9 cellular contexts compared by ENCODE assay signal in genomic region chr1:40067023-40067422, GRCh38. TPM values are rescaled to one million over a fixed set of nuclear protein-coding genes. Genes with fewer than 3 reads are reported as not detected.
DNase-seq lines count a peak whose midpoint lies in the region; ATAC-seq and TF ChIP-seq lines count a peak whose summit lies in the region.
"Had no signal": no experiment of that assay in that cellular context is flagged by ENCODE, and none has a peak within 500 bp of the region (broad histone marks: within the 10 kb centered on the region; RNA-seq: fewer than 3 reads in every experiment).

No MANE protein-coding gene starts in this region.

- no peaks in the 10 kb centered on the region for H3K9me3 ChIP-seq in neuronal stem cell (replicated peaks in 1 of 2; ENCODE audit: control insufficient read depth in 2 of 2, insufficient read depth in 1 of 2, low read depth in 1 of 2, low read length in 2 of 2)
- H3K9me3 ChIP-seq: esophagus squamous epithelium had no signal

- H2AK5ac ChIP-seq in neuronal stem cell (ENCODE audit: low read depth, low read length): no peak overlapping the region

- H2AFZ ChIP-seq in neuronal stem cell (ENCODE audit: low read length): no peak overlapping the region

- no peak overlapping the region for H3K14ac ChIP-seq in neuronal stem cell (ENCODE audit: low read length)

- TF ChIP-seq CTCF in AG10803 (conservative IDR thresholded peaks at IDR 0.05; ENCODE audit: low read length): no peak

- no peak overlapping the region for H2BK5ac ChIP-seq in neuronal stem cell (ENCODE audit: low read length)

- H3K4me2 ChIP-seq in neuronal stem cell (ENCODE audit: insufficient read depth, low read length, poor library complexity, severe bottlenecking): no peak overlapping the region

- no peaks in the 10 kb centered on the region for H3K27me3 Mint-ChIP-seq in activated T-helper 1 cell treated with anti-CD3 and anti-CD28 coated beads, Interleukin-12 subunit alpha, Interleukin-12 subunit beta, Interleukin-2, Interleukin-4 antibody, amounts not matched to agents 30 ng/mL and 10 ng/mL and 1 ng/mL, durations not matched to agents 14 hours and 24 hours and 36 hours (ENCODE audit: insufficient read depth)

- no peaks in the 10 kb centered on the region for H3K4me1 ChIP-seq in neuronal stem cell (ENCODE audit: control insufficient read depth in 2 of 2, insufficient read depth in 1 of 2, low read depth in 1 of 2, low read length in 2 of 2)

- DNase-seq in AG10803 (ENCODE audit: low read depth) (peak; percentile 20), ELR (ENCODE audit: low read depth) (peak; percentile 54), iris pigment epithelial cell (ENCODE audit: low read depth) (peak; percentile 44), neuronal stem cell (ENCODE audit: low spot score) (no peak)
- DNase-seq in activated T-helper 1 cell treated with anti-CD3 and anti-CD28 coated beads, Interleukin-12 subunit alpha, Interleukin-12 subunit beta, Interleukin-2, Interleukin-4 antibody, amounts not matched to agents 30 ng/mL and 10 ng/mL and 1 ng/mL, durations not matched to agents 14 hours and 24 hours and 36 hours (ENCODE audit: low spot score): no peak
- DNase-seq: esophagus squamous epithelium had no signal

- H3K9me3 Mint-ChIP-seq in activated T-helper 1 cell treated with anti-CD3 and anti-CD28 coated beads, Interleukin-12 subunit alpha, Interleukin-12 subunit beta, Interleukin-2, Interleukin-4 antibody, amounts not matched to agents 30 ng/mL and 10 ng/mL and 1 ng/mL, durations not matched to agents 14 hours and 24 hours and 36 hours: no peaks in the 10 kb centered on the region

- H3K9ac ChIP-seq in neuronal stem cell (ENCODE audit: low read depth, low read length, poor library complexity): no peak overlapping the region

- no peaks in the 10 kb centered on the region for H3K79me1 ChIP-seq in neuronal stem cell (ENCODE audit: low read depth, low read length)

- H3K27ac ChIP-seq in neuronal stem cell (replicated peaks; ENCODE audit: low read length): no peak overlapping the region
- H3K27ac ChIP-seq: esophagus squamous epithelium had no signal

- no peaks in the 10 kb centered on the region for H3K27me3 ChIP-seq in neuronal stem cell (ENCODE audit: control insufficient read depth in 3 of 3, insufficient read depth in 3 of 3, low read depth in 1 of 3, low read length in 3 of 3)
- H3K27me3 ChIP-seq: esophagus squamous epithelium had no signal

- WGBS in neuronal stem cell (ENCODE audit: extremely low coverage in 2 of 2, insufficient read length in 2 of 2, insufficient replicate concordance in 1 of 2), 2 donors: no CpG with 5 or more reads among the region's 2 CpGs

- peaks cover 35 to 97% of the 10 kb centered on the region in 2 donors for H3K36me3 ChIP-seq in neuronal stem cell (replicated peaks in 1 of 2; ENCODE audit: control insufficient read depth in 2 of 2, insufficient read depth in 2 of 2, low read length in 2 of 2)

- peak overlapping the region; percentile 79 for H3K27ac Mint-ChIP-seq in activated T-helper 1 cell treated with anti-CD3 and anti-CD28 coated beads, Interleukin-12 subunit alpha, Interleukin-12 subunit beta, Interleukin-2, Interleukin-4 antibody, amounts not matched to agents 30 ng/mL and 10 ng/mL and 1 ng/mL, durations not matched to agents 14 hours and 24 hours and 36 hours

- no peak overlapping the region for H2BK12ac ChIP-seq in neuronal stem cell (ENCODE audit: low read length)

- no peak overlapping the region for H4K91ac ChIP-seq in neuronal stem cell (ENCODE audit: low read depth, low read length, poor library complexity)

- H4K8ac ChIP-seq in neuronal stem cell (ENCODE audit: low read depth, low read length): no peak overlapping the region

- intact Hi-C loops in activated T-helper 1 cell treated with anti-CD3 and anti-CD28 coated beads, Interleukin-12 subunit alpha, Interleukin-12 subunit beta, Interleukin-2, Interleukin-4 antibody, amounts not matched to agents 30 ng/mL and 10 ng/mL and 1 ng/mL, durations not matched to agents 14 hours and 24 hours and 36 hours (cut with micrococcal nuclease): no loop called here

- ATAC-seq in HG03460 (IDR thresholded peaks at IDR 0.05; ENCODE audit: unreplicated experiment) (no peak), HG03045 (IDR thresholded peaks at IDR 0.05; ENCODE audit: unreplicated experiment) (no peak), GM18517 (IDR thresholded peaks at IDR 0.05; ENCODE audit: unreplicated experiment) (no peak)

- H3K4me3 ChIP-seq in AG10803 (ENCODE audit: low read length): no peak overlapping the region
- H3K4me3 ChIP-seq in neuronal stem cell (ENCODE audit: low read length in 2 of 2): no peak overlapping the region
- H3K4me3 ChIP-seq: esophagus squamous epithelium had no signal

- H3K4me1 Mint-ChIP-seq in activated T-helper 1 cell treated with anti-CD3 and anti-CD28 coated beads, Interleukin-12 subunit alpha, Interleukin-12 subunit beta, Interleukin-2, Interleukin-4 antibody, amounts not matched to agents 30 ng/mL and 10 ng/mL and 1 ng/mL, durations not matched to agents 14 hours and 24 hours and 36 hours (ENCODE audit: low read depth): peaks cover 43% of the 10 kb centered on the region

- no peak overlapping the region for H3K4me3 Mint-ChIP-seq in activated T-helper 1 cell treated with anti-CD3 and anti-CD28 coated beads, Interleukin-12 subunit alpha, Interleukin-12 subunit beta, Interleukin-2, Interleukin-4 antibody, amounts not matched to agents 30 ng/mL and 10 ng/mL and 1 ng/mL, durations not matched to agents 14 hours and 24 hours and 36 hours

- H3K4ac ChIP-seq in neuronal stem cell (ENCODE audit: low read length): no peak overlapping the region

- no peak overlapping the region for H2BK15ac ChIP-seq in neuronal stem cell (ENCODE audit: low read length)

- H3K18ac ChIP-seq in neuronal stem cell (ENCODE audit: low read length): no peak overlapping the region

- H3K23ac ChIP-seq in neuronal stem cell (ENCODE audit: low read depth, low read length, poor library complexity): no peak overlapping the region

- H3K36me3 Mint-ChIP-seq in activated T-helper 1 cell treated with anti-CD3 and anti-CD28 coated beads, Interleukin-12 subunit alpha, Interleukin-12 subunit beta, Interleukin-2, Interleukin-4 antibody, amounts not matched to agents 30 ng/mL and 10 ng/mL and 1 ng/mL, durations not matched to agents 14 hours and 24 hours and 36 hours (ENCODE audit: low read depth): peaks cover 67% of the 10 kb centered on the region

- H2BK120ac ChIP-seq in neuronal stem cell (ENCODE audit: low read depth, low read length): no peak overlapping the region

RNA-seq across cellular contexts. Expression of gene CAP1, which starts 26.5 kb away (rescaled TPM):
- 421 and 435 TPM in 2 replicates for total RNA-seq in activated T-helper 1 cell treated with anti-CD3 and anti-CD28 coated beads, Interleukin-12 subunit alpha, Interleukin-12 subunit beta, Interleukin-2, Interleukin-4 antibody, amounts not matched to agents 30 ng/mL and 10 ng/mL and 1 ng/mL, durations not matched to agents 14 hours and 24 hours and 36 hours
- polyA plus RNA-seq in neuronal stem cell (2013, experiment 1 of 2): 116 TPM
- 119 TPM for polyA plus RNA-seq in neuronal stem cell (2013, experiment 2 of 2)

RNA-seq across cellular contexts. Expression of gene PPT1, which starts 30.0 kb away (rescaled TPM):
- 101 and 110 TPM in 2 replicates for total RNA-seq in activated T-helper 1 cell treated with anti-CD3 and anti-CD28 coated beads, Interleukin-12 subunit alpha, Interleukin-12 subunit beta, Interleukin-2, Interleukin-4 antibody, amounts not matched to agents 30 ng/mL and 10 ng/mL and 1 ng/mL, durations not matched to agents 14 hours and 24 hours and 36 hours
- polyA plus RNA-seq in neuronal stem cell (2013, experiment 1 of 2): 111 TPM
- 109 TPM for polyA plus RNA-seq in neuronal stem cell (2013, experiment 2 of 2)

Comparison
In these comparisons a context has a peak if more than half of its experiments do, and no peak if none do; other contexts are left out.
1. DNase-seq: peak in AG10803 (single experiment), ELR (single experiment) and iris pigment epithelial cell (single experiment); none in activated T-helper 1 cell treated with anti-CD3 and anti-CD28 coated beads, Interleukin-12 subunit alpha, Interleukin-12 subunit beta, Interleukin-2, Interleukin-4 antibody, amounts not matched to agents 30 ng/mL and 10 ng/mL and 1 ng/mL, durations not matched to agents 14 hours and 24 hours and 36 hours (single experiment) and neuronal stem cell (single experiment).